Comparison of ENCODE assay signal across 29 cellular contexts in genomic region chr7:138032775-138033174, GRCh38. TPM values are rescaled to one million over a fixed set of nuclear protein-coding genes. Genes with fewer than 3 reads are reported as not detected.
"Had no signal": no experiment of that assay in that cellular context is flagged by ENCODE, and none has a peak within 500 bp of the region (broad histone marks: within the 10 kb centered on the region; RNA-seq: fewer than 3 reads in every experiment).

No MANE protein-coding gene starts in this region.

- H3K4me3 ChIP-seq: dorsolateral prefrontal cortex, esophagus muscularis mucosa, heart right ventricle, lower lobe of right lung, pancreas, right lobe of liver, skin epidermis, tibial artery had no signal

- H3K9me3 ChIP-seq: lower lobe of right lung, pancreas, right lobe of liver, tibial artery had no signal

- DNase-seq: activated CD4-positive, alpha-beta T cell treated with anti-CD3 and anti-CD28 coated beads, Interleukin-2, amount 10 ng/mL, durations not matched to agents 7 days and 5 days; activated CD4-positive, CD25-positive, alpha-beta regulatory T cell treated with anti-CD3 and anti-CD28 coated beads, Interleukin-2, amount 50 U/mL, for 72 hours; activated CD8-positive, alpha-beta T cell treated with anti-CD3 and anti-CD28 coated beads, Interleukin-2, amount 10 ng/mL, durations not matched to agents 7 days and 5 days; activated gamma-delta T cell; activated naive CD4-positive, alpha-beta T cell treated with anti-CD3 and anti-CD28 coated beads, Interleukin-2, amount 50 U/mL, for 16 hours; activated naive CD8-positive, alpha-beta T cell treated with anti-CD3 and anti-CD28 coated beads, Interleukin-2, amount 50 U/mL, for 24 hours; anterior cingulate cortex; brain microvascular endothelial cell; central memory CD4-positive, alpha-beta T cell; dorsolateral prefrontal cortex; heart right ventricle; lower lobe of right lung; natural killer cell; pancreas; right lobe of liver; stimulated activated CD4-positive, alpha-beta T cell treated with anti-CD3 and anti-CD28 coated beads, Interleukin-2, amount 100 ng/mL, for 24 hours; stimulated activated naive CD8-positive, alpha-beta T cell treated with anti-CD3 and anti-CD28 coated beads, Interleukin-15, amount 100 ng/mL, for 72 hours; SW 1271; T-helper 17 cell; tibial artery had no signal

- ATAC-seq: activated CD8-positive, alpha-beta T cell treated with anti-CD3 and anti-CD28 coated beads, Interleukin-2, amount 10 ng/mL, durations not matched to agents 7 days and 5 days; activated naive CD8-positive, alpha-beta T cell treated with anti-CD3 and anti-CD28 coated beads, Interleukin-2, amount 50 U/mL, for 24 hours; heart right ventricle; lower lobe of right lung; natural killer cell; pancreas; T-helper 17 cell had no signal

- H3K36me3 ChIP-seq: brain microvascular endothelial cell, esophagus muscularis mucosa, heart right ventricle, lower lobe of right lung, neutrophil, pancreas, right lobe of liver, tibial artery had no signal

- H3K4me1 ChIP-seq: esophagus muscularis mucosa, heart right ventricle, lower lobe of right lung, pancreas, tibial artery had no signal

- H3K27ac ChIP-seq: brain microvascular endothelial cell, dorsolateral prefrontal cortex, esophagus muscularis mucosa, heart right ventricle, lower lobe of right lung, neutrophil, pancreas, right lobe of liver, skin epidermis, tibial artery, VCaP had no signal

- H3K27me3 ChIP-seq: brain microvascular endothelial cell, dorsolateral prefrontal cortex, esophagus muscularis mucosa, heart right ventricle, neutrophil, pancreas, right lobe of liver, tibial artery had no signal

RNA-seq across cellular contexts. Expression of gene AKR1D1, which starts 43.5 kb away (rescaled TPM):
- total RNA-seq: activated CD4-positive, alpha-beta T cell treated with anti-CD3 and anti-CD28 coated beads, Interleukin-2, amount 10 ng/mL, durations not matched to agents 7 days and 5 days; activated CD8-positive, alpha-beta T cell treated with anti-CD3 and anti-CD28 coated beads, Interleukin-2, amount 10 ng/mL, durations not matched to agents 7 days and 5 days; activated T-helper 1 cell treated with anti-CD3 and anti-CD28 coated beads, Interleukin-12 subunit alpha, Interleukin-12 subunit beta, Interleukin-2, Interleukin-4 antibody, amounts not matched to agents 30 ng/mL and 10 ng/mL and 1 ng/mL, durations not matched to agents 14 hours and 24 hours and 36 hours; dorsolateral prefrontal cortex; esophagus muscularis mucosa; heart right ventricle; lower lobe of right lung; mesenteric fat pad; natural killer cell; pulmonary artery endothelial cell; T-helper 17 cell; urinary bladder had no signal
- polyA plus RNA-seq: heart right ventricle, keratinocyte, urinary bladder had no signal
